In the genomic region with DNA sequence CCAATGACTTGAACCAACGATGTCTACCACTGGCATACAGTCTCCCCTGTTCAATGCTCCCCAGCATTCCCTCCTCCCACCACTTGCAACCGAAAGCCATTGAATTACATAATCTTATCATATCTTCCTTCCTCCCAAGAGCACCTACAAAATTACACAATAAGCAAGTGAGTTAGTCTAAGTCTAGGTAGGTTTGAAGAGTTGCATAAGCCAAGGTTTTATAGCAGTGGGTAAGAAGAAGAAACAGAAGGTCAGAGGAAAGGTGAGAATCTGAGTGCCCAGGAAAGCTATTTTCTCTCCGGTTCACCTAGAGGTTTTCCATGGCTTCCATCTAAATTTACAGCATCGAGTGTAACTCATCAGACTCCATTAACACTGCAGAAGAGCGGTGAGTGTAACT, we compare ENCODE assay signal across 19 cellular contexts.
"Had no signal": no experiment of that assay in that cellular context is flagged by ENCODE, and none has a peak within 500 bp of the region (broad histone marks: within the 10 kb centered on the region; RNA-seq: fewer than 3 reads in every experiment).

No MANE protein-coding gene starts in this region.

- H3K4me1 ChIP-seq: left lung, prostate gland, sigmoid colon, suprapubic skin, tibial artery had no signal

- H3K4me3 Mint-ChIP-seq: mesothelial cell of epicardium; naive B cell; natural killer cell treated with Interleukin-12 subunit alpha and Interleukin-12 subunit beta and Interleukin-15 and Interleukin-18, amount 100 ng/mL, for 72 hours; neural crest cell; stimulated activated effector memory CD8-positive, alpha-beta T cell treated with anti-CD3 and anti-CD28 coated beads, Interleukin-12 subunit alpha, Interleukin-12 subunit beta, amount 100 ng/mL, for 72 hours; stimulated activated naive CD8-positive, alpha-beta T cell treated with anti-CD3 and anti-CD28 coated beads, Interleukin-15, Interleukin-2, amounts not matched to agents 100 ng/mL and 50 ng/mL, for 24 hours; type B pancreatic cell had no signal

- H3K27ac Mint-ChIP-seq: mesothelial cell of epicardium; natural killer cell treated with Interleukin-12 subunit alpha and Interleukin-12 subunit beta and Interleukin-15 and Interleukin-18, amount 100 ng/mL, for 72 hours; stimulated activated effector memory CD8-positive, alpha-beta T cell treated with anti-CD3 and anti-CD28 coated beads, Interleukin-12 subunit alpha, Interleukin-12 subunit beta, amount 100 ng/mL, for 72 hours; stimulated activated naive CD8-positive, alpha-beta T cell treated with anti-CD3 and anti-CD28 coated beads, Interleukin-15, Interleukin-2, amounts not matched to agents 100 ng/mL and 50 ng/mL, for 24 hours; type B pancreatic cell had no signal

- H3K27me3 Mint-ChIP-seq: naive B cell; natural killer cell treated with Interleukin-12 subunit alpha and Interleukin-12 subunit beta and Interleukin-15 and Interleukin-18, amount 100 ng/mL, for 72 hours; stimulated activated naive CD8-positive, alpha-beta T cell treated with anti-CD3 and anti-CD28 coated beads, Interleukin-15, Interleukin-2, amounts not matched to agents 100 ng/mL and 50 ng/mL, for 24 hours; type B pancreatic cell had no signal

- H3K27ac ChIP-seq: left lung, prostate gland, sigmoid colon, suprapubic skin, tibial artery had no signal

- H3K4me1 Mint-ChIP-seq: mesothelial cell of epicardium had no signal

- H3K36me3 ChIP-seq: prostate gland, sigmoid colon, suprapubic skin, tibial artery had no signal

- H3K36me3 Mint-ChIP-seq: mesothelial cell of epicardium had no signal

- H3K9me3 ChIP-seq: left lung, mucosa of descending colon, prostate gland, sigmoid colon, suprapubic skin, tibial artery had no signal

- H3K27me3 ChIP-seq: left lung, sigmoid colon, suprapubic skin, tibial artery had no signal

- DNase-seq: cortex of kidney; effector CD4-positive, alpha-beta T cell; left lung; mesenchymal stem cell; mucosa of descending colon; naive B cell; right cardiac atrium; sigmoid colon; stimulated activated CD4-positive, alpha-beta T cell treated with anti-CD3 and anti-CD28 coated beads, Interleukin-2, amount 100 ng/mL, for 24 hours; stimulated activated CD4-positive, alpha-beta T cell treated with anti-CD3 and anti-CD28 coated beads, Interleukin-4, amount 100 ng/mL, for 24 hours; tibial artery had no signal

- H3K9me3 Mint-ChIP-seq: mesothelial cell of epicardium; naive B cell; natural killer cell treated with Interleukin-12 subunit alpha and Interleukin-12 subunit beta and Interleukin-15 and Interleukin-18, amount 100 ng/mL, for 72 hours; stimulated activated effector memory CD8-positive, alpha-beta T cell treated with anti-CD3 and anti-CD28 coated beads, Interleukin-12 subunit alpha, Interleukin-12 subunit beta, amount 100 ng/mL, for 72 hours; stimulated activated naive CD8-positive, alpha-beta T cell treated with anti-CD3 and anti-CD28 coated beads, Interleukin-15, Interleukin-2, amounts not matched to agents 100 ng/mL and 50 ng/mL, for 24 hours; type B pancreatic cell had no signal

- H3K4me3 ChIP-seq: left lung, mucosa of descending colon, prostate gland, sigmoid colon, suprapubic skin, tibial artery had no signal

- ATAC-seq: natural killer cell treated with Interleukin-12 subunit alpha and Interleukin-12 subunit beta and Interleukin-15 and Interleukin-18, amount 100 ng/mL, for 72 hours; stimulated activated effector memory CD8-positive, alpha-beta T cell treated with anti-CD3 and anti-CD28 coated beads, Interleukin-12 subunit alpha, Interleukin-12 subunit beta, amount 100 ng/mL, for 72 hours had no signal
